1 cellular context compared by ENCODE assay signal in the genomic region with DNA sequence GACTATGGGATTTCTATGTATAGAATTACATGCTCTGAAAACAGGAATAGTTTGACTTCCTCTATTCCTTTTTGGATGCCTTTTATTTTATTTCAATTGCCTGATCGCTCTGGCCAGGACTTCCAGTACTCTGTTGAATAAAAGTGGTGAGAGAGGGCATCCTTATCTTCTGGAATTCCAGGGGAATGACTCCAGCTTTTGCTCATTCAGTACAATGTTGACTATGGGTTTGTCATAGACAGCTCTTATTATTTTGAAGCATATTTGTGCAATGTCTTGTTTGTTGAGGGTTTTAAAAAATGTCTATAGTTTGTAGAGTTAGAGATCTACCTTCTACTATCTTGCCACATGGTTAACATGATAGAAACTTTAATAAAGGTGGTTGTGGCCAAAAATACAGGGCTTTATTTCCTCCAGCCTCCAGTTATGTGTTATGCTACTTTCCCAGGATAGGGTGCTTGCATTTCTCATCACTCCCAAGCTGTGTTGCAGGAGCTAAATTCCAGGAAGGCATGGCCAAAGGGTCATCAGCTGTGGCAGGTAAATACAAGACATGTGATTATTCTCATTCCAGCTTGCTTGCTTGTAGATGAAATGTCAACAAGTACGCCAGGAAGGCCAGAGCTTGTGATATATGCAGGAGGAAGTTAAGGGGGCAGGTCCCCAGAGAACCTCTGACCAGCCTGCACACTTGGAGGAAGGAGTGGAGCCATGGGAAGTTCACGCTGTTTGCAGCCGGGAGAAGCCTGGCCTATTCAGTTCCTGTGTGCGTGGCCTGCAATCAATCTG.
TF ChIP-seq lines count a peak whose summit lies in the region.

No MANE protein-coding gene starts in this region.

TF ChIP-seq in liver, 16 proteins besides CTCF, POLR2A, EP300 and RAD21 (continued from another document):
- TF ChIP-seq, protein P1, sequence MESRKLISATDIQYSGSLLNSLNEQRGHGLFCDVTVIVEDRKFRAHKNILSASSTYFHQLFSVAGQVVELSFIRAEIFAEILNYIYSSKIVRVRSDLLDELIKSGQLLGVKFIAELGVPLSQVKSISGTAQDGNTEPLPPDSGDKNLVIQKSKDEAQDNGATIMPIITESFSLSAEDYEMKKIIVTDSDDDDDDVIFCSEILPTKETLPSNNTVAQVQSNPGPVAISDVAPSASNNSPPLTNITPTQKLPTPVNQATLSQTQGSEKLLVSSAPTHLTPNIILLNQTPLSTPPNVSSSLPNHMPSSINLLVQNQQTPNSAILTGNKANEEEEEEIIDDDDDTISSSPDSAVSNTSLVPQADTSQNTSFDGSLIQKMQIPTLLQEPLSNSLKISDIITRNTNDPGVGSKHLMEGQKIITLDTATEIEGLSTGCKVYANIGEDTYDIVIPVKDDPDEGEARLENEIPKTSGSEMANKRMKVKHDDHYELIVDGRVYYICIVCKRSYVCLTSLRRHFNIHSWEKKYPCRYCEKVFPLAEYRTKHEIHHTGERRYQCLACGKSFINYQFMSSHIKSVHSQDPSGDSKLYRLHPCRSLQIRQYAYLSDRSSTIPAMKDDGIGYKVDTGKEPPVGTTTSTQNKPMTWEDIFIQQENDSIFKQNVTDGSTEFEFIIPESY (IDR thresholded peaks at IDR 0.05) = peak; percentile 17
- TF ChIP-seq EGR1 (IDR thresholded peaks at IDR 0.05; ENCODE audit: low read depth in 2 of 2) = no peak
- peak; percentile 87 for TF ChIP-seq FOXA1 (IDR thresholded peaks at IDR 0.05)
- TF ChIP-seq GABPA (IDR thresholded peaks at IDR 0.05 in 1 of 2, conservative IDR thresholded peaks at IDR 0.05 in 1 of 2) = peak in 1 of 2 donors; percentile 53
- TF ChIP-seq NR2F2 (IDR thresholded peaks at IDR 0.05) = no peak
- TF ChIP-seq FOXA2 (IDR thresholded peaks at IDR 0.05) = peak; percentile 93
